ENCODE assay signal across 8 cellular contexts in the genomic region with DNA sequence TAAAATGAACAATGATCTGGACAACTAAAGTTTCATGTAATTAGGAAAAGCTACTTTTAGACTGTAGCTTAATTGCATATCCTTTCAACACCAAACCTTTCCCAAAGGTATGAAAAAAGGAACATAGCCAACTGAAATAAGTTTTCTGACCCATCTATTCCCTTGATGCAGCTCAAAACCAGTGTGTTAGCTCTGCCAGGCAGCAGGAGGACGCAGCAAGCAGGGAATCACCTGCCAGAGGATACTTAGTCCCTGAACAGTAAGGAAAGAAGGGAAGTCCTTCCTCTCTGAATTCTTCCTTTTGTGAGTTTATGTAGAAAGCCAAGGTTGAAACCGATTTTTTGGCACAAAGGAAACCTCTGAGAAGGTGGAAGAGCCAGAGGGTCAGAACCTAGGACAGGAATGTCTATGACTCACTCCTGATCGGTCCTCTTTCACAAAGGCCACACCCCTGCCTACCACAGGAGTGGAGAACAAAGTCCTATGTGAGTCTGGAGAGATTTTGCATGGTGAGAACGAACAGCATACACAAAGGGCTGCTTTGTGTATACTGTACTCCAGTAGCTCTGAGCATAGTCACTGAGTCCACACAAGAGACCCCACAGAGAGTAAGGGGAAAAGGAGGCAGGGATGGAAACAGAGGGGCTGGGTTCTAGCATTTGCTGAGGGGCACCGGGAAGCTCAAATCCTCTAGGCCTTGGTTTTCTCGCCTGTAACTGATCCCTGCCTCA.
DNase-seq lines count a peak whose midpoint lies in the region; ATAC-seq and TF ChIP-seq lines count a peak whose summit lies in the region.

No MANE protein-coding gene starts in this region.

- no peak overlapping the region for H3K56ac ChIP-seq in H9 (ENCODE audit: insufficient read length, low read depth, low read length)

- no peak overlapping the region for H4K8ac ChIP-seq in H9 (replicated peaks; ENCODE audit: insufficient read length, low read depth, low read length)

- H2BK5ac ChIP-seq in H9 (ENCODE audit: insufficient read length, low read length) = no peak overlapping the region

- H3K9me3 Mint-ChIP-seq in H9 = no peaks in the 10 kb centered on the region

- peak; percentile 54 to 64 (median 56) for ATAC-seq in psoas muscle
- ATAC-seq in HG02938 (IDR thresholded peaks at IDR 0.05; ENCODE audit: unreplicated experiment) = no peak
- no peak for ATAC-seq in HG02610 (IDR thresholded peaks at IDR 0.05; ENCODE audit: unreplicated experiment)

- H4K91ac ChIP-seq in H9 (ENCODE audit: insufficient read length, low read depth, low read length) = no peak overlapping the region

- no peak overlapping the region for H3K4me3 Mint-ChIP-seq in H9

- TF ChIP-seq CTCF in H9 (conservative IDR thresholded peaks at IDR 0.05) (no peak), psoas muscle (IDR thresholded peaks at IDR 0.05) (no peak), GM20000 (IDR thresholded peaks at IDR 0.05; ENCODE audit: extremely low read depth, missing control alignments) (no peak)

- no peaks in the 10 kb centered on the region for H3K4me1 ChIP-seq in H9 (ENCODE audit: insufficient read depth, low read length)
- peaks cover 57% of the 10 kb centered on the region for H3K4me1 ChIP-seq in SJSA1 (replicated peaks)
- H3K4me1 ChIP-seq in psoas muscle = peaks cover 23% of the 10 kb centered on the region

- H3K14ac ChIP-seq in H9 (ENCODE audit: insufficient read depth, low read length) = no peak overlapping the region

- intact Hi-C loops in psoas muscle (cut with DNase I) = loop anchor here in 1 of 2 donors (2.0 kb wide), 1 partner anchor 155 kb away; the partner anchor contains the start of gene OSBPL3

- no peaks in the 10 kb centered on the region for H3K27me3 Mint-ChIP-seq in H9 (ENCODE audit: low read depth)

- no peaks in the 10 kb centered on the region for H4K20me1 ChIP-seq in H9 (ENCODE audit: control insufficient read depth, insufficient read depth, insufficient read length)

- H3K36me3 ChIP-seq in SJSA1 (no peaks in the 10 kb centered on the region), psoas muscle (ENCODE audit: insufficient read depth in 1 of 2, low read depth in 1 of 2) (no peaks in the 10 kb centered on the region)

- no peak overlapping the region for H3T11ph ChIP-seq in H9 (ENCODE audit: low read length)

- no peaks in the 10 kb centered on the region for H3K27me3 ChIP-seq in H9 (ENCODE audit: insufficient read depth, low read length)
- no peaks in the 10 kb centered on the region for H3K27me3 ChIP-seq in SJSA1 (replicated peaks)
- H3K27me3 ChIP-seq in psoas muscle (ENCODE audit: insufficient read depth in 3 of 3, low read length in 2 of 3) = no peaks in the 10 kb centered on the region

- H3K36me3 Mint-ChIP-seq in H9 (ENCODE audit: insufficient read depth in 1 of 3, low read depth in 3 of 3) = no peaks in the 10 kb centered on the region; a peak in 2 of 7 replicates

- no peak overlapping the region for H3K23ac ChIP-seq in H9 (ENCODE audit: insufficient read length, low read depth, low read length)

- no peak overlapping the region for H3K4me2 ChIP-seq in H9 (ENCODE audit: insufficient read depth, insufficient read length, low read length)

- H3K4me3 ChIP-seq in SJSA1 = no peak overlapping the region
- no peak overlapping the region for H3K4me3 ChIP-seq in psoas muscle

- H4K5ac ChIP-seq in H9 (ENCODE audit: insufficient read length, low read depth, low read length) = no peak overlapping the region

- H3K79me2 ChIP-seq in H9 (ENCODE audit: insufficient read depth, low read length) = no peaks in the 10 kb centered on the region

- no peak overlapping the region for H2BK12ac ChIP-seq in H9 (ENCODE audit: insufficient read length, low read depth, low read length)

- H2AFZ ChIP-seq in H9 (ENCODE audit: low read length) = no peak overlapping the region

- no peak overlapping the region for H2BK15ac ChIP-seq in H9 (ENCODE audit: low read depth, low read length)

- peak overlapping the region in 1 of 3 experiments; percentile 80; a peak in 2 of 7 replicates for H3K27ac Mint-ChIP-seq in H9

- no peak overlapping the region for H3K9ac ChIP-seq in H9 (ENCODE audit: extremely low read depth, insufficient read length, low read length)

- no peak overlapping the region for H3K18ac ChIP-seq in H9 (ENCODE audit: insufficient read length, low read depth, low read length)

- peak; percentile 51 for DNase-seq in H9
- peak; percentile 81 to 85 for DNase-seq in SJSA1 (ENCODE audit: low read depth in 1 of 2, low spot score in 2 of 2)
- peak; percentile 16 to 37 for DNase-seq in erythroblast (lab: John Stamatoyannopoulos, UW)
- no peak for DNase-seq in psoas muscle
- DNase-seq in GM20000 (ENCODE audit: low spot score) = no peak
- no peak for DNase-seq in NOMO-1 treated with DMSO at 0.1 percent for 48 hours (lab: John Stamatoyannopoulos, UW; ENCODE audit: unreplicated experiment)

- no peak for TF ChIP-seq POLR2A in erythroblast (IDR thresholded peaks at IDR 0.05; ENCODE audit: low read length)

- H3K9me3 ChIP-seq in H9 (ENCODE audit: control insufficient read depth, low read depth, low read length) (no peaks in the 10 kb centered on the region), SJSA1 (replicated peaks) (no peaks in the 10 kb centered on the region), psoas muscle (no peaks in the 10 kb centered on the region)

- H3K23me2 ChIP-seq in H9 (ENCODE audit: insufficient read length, low read depth, low read length, poor library complexity, severe bottlenecking) = no peaks in the 10 kb centered on the region

- no CpG with 5 or more reads among the region's 6 CpGs for WGBS in H9 (ENCODE audit: extremely low coverage, insufficient read length, low lambda C conversion rate)
- WGBS in psoas muscle, 3 donors = 48 to 66% (median 63%) methylated on average over 6 of the region's 6 CpGs

- H3K27ac ChIP-seq in H9 (ENCODE audit: insufficient read length, low read depth, low read length) (no peak overlapping the region), SJSA1 (peak overlapping the region; percentile 86), psoas muscle (no peak overlapping the region)

- no peaks in the 10 kb centered on the region for H3K79me1 ChIP-seq in H9 (ENCODE audit: insufficient read depth, low read depth, low read length, poor library complexity, severe bottlenecking)

- H2BK120ac ChIP-seq in H9 (ENCODE audit: low read depth, low read length, poor library complexity, severe bottlenecking) = no peak overlapping the region

- H3K4ac ChIP-seq in H9 (ENCODE audit: low read depth, low read length) = no peak overlapping the region

- H3K4me1 Mint-ChIP-seq in H9 = peaks cover 5 to 9% of the 10 kb centered on the region in 2 experiments; a peak in 3 of 4 replicates

- no peak overlapping the region for H2AK5ac ChIP-seq in H9 (ENCODE audit: insufficient read length, low read length)

- no peak overlapping the region for H2BK20ac ChIP-seq in H9 (ENCODE audit: low read depth, low read length, poor library complexity, severe bottlenecking)

Comparison
In these comparisons a context has a peak if more than half of its experiments do, and no peak if none do; other contexts are left out.
1. DNase-seq: peak in H9 (single experiment), SJSA1 (2 of 2) and erythroblast (2 of 2); none in psoas muscle (0 of 2), GM20000 (single experiment) and NOMO-1 treated with DMSO at 0.1 percent for 48 hours (single experiment).
2. ATAC-seq: peak in psoas muscle (4 of 4); none in HG02938 (single experiment) and HG02610 (single experiment).